ENCODE assay signal across 8 cellular contexts in genomic region chr17:57902117-57902799, GRCh38. TPM values are rescaled to one million over a fixed set of nuclear protein-coding genes. Genes with fewer than 3 reads are reported as not detected.
DNase-seq lines count a peak whose midpoint lies in the region; ATAC-seq and TF ChIP-seq lines count a peak whose summit lies in the region.

No MANE protein-coding gene starts in this region.

- POLR2A ChIA-PET in naive thymus-derived CD8-positive, alpha-beta T cell (lab: Charles Lee), result no interaction called here

- H3K9me3 Mint-ChIP-seq in naive thymus-derived CD8-positive, alpha-beta T cell, result no peaks in the 10 kb centered on the region

- peaks cover 3 to 42% (median 12%) of the 10 kb centered on the region in 4 donors for H3K4me1 Mint-ChIP-seq in naive thymus-derived CD8-positive, alpha-beta T cell

- H3K27ac Mint-ChIP-seq in naive thymus-derived CD8-positive, alpha-beta T cell, result peak overlapping the region in 1 of 10 donors; percentile 65

- no peak overlapping the region for H3K4me3 Mint-ChIP-seq in naive thymus-derived CD8-positive, alpha-beta T cell

- H3K36me3 Mint-ChIP-seq in naive thymus-derived CD8-positive, alpha-beta T cell, result no peaks in the 10 kb centered on the region

- no peak for TF ChIP-seq CTCF in GM06990 (IDR thresholded peaks at IDR 0.05; ENCODE audit: insufficient read depth, low read length, poor library complexity, severe bottlenecking)
- TF ChIP-seq CTCF in HL-60 (IDR thresholded peaks at IDR 0.05; ENCODE audit: insufficient read depth, low read length), result no peak

- ATAC-seq in GM21423 (IDR thresholded peaks at IDR 0.05; ENCODE audit: unreplicated experiment) (peak; percentile 44), left lobe of liver (no peak)
- ATAC-seq in naive thymus-derived CD8-positive, alpha-beta T cell, result no peak

- peaks cover 0 to 2% (median 0%) of the 10 kb centered on the region in 5 donors for H3K27me3 Mint-ChIP-seq in naive thymus-derived CD8-positive, alpha-beta T cell

- H3K4me3 ChIP-seq in GM06990 (replicated peaks; ENCODE audit: low read depth, low read length) (peak overlapping the region; percentile 22; the same call in 1 of the 2 replicates), HL-60 (replicated peaks; ENCODE audit: insufficient read depth, low read length) (no peak overlapping the region)

- no peaks in the 10 kb centered on the region for H3K27me3 ChIP-seq in GM06990 (replicated peaks; ENCODE audit: control insufficient read depth, insufficient read depth, low read length)
- no peaks in the 10 kb centered on the region for H3K27me3 ChIP-seq in HL-60 (ENCODE audit: insufficient read depth, poor library complexity, severe bottlenecking)

- no peaks in the 10 kb centered on the region for H3K36me3 ChIP-seq in GM06990 (ENCODE audit: control insufficient read depth, insufficient read depth, low read length)

- DNase-seq in GM06990 (ENCODE audit: extremely low read depth, insufficient read length) (peak; percentile 80), HL-60 (ENCODE audit: low read depth in 1 of 2, low spot score in 1 of 2) (no peak), kidney tubule cell (ENCODE audit: low spot score) (peak; percentile 85), NCI-H187 treated with DMSO at 0.1 percent for 48 hours (lab: John Stamatoyannopoulos, UW) (no peak), AML-193 (lab: John Stamatoyannopoulos, UW) (no peak), left lobe of liver (ENCODE audit: low spot score) (no peak)
- no peak for DNase-seq in naive thymus-derived CD8-positive, alpha-beta T cell

- H3K27ac ChIP-seq in HL-60 (replicated peaks), result peak overlapping the region; percentile 83

RNA-seq across cellular contexts. Expression of gene MRPS23, which starts 52.4 kb away (rescaled TPM):
- 10 to 100 TPM; 31.6 to 33.7 TPM for total RNA-seq in naive thymus-derived CD8-positive, alpha-beta T cell
- polyA plus RNA-seq in naive thymus-derived CD8-positive, alpha-beta T cell, result 10 to 100 TPM; 41.1 to 42.8 (median 41.6) TPM
- 13.1 TPM for total RNA-seq in left lobe of liver

RNA-seq across cellular contexts. Expression of gene CUEDC1, which starts 53.0 kb away (rescaled TPM):
- total RNA-seq in naive thymus-derived CD8-positive, alpha-beta T cell, result under 1 TPM in 1 of 2 experiments, not detected in 1; 0.55 TPM
- not detected for polyA plus RNA-seq in naive thymus-derived CD8-positive, alpha-beta T cell
- 8.1 TPM for total RNA-seq in left lobe of liver

Comparison
In these comparisons a context has a peak if more than half of its experiments do, and no peak if none do; other contexts are left out.
1. DNase-seq: peak in GM06990 (single experiment) and kidney tubule cell (single experiment); none in HL-60 (0 of 2), NCI-H187 treated with DMSO at 0.1 percent for 48 hours (single experiment), AML-193 (0 of 2), naive thymus-derived CD8-positive, alpha-beta T cell (0 of 10) and left lobe of liver (single experiment).